Comparison of ENCODE assay signal across 8 cellular contexts in the genomic region with DNA sequence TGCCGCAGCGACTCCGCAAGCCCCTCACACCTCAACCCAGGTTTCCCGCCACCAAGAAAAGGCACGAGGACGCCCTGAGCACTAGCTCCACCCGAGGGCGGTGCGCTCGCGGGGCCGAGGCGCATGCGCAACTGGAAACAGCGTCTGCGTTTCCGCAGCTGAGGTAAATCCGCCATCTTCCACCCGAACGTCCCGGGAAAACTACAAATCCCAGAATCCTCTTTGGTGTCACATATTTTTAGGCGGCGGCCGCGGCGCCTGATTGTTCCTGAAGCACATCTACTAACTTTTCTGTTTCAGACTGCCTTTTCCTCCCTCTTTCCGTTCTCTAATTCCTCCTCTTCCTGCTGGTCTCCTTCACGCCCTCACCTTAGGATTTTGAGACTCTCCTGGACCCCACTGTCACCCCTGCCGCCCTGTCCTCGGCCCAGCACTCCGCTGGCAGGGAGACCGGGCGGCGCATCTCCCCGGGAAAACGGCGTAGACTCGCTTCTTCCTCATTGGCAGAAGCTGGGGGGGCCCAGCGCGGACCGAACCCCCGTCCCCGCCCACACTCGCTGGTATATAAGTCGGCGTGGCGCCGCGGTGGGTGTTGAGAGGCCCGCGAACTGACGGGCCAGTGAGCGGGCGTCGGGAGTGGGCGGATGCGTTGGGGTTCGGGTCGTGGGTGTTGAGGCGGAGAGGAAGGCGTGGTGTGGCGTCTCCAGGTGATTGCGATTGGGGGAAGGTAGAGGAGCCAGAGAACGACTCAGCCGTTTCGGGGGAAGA.
DNase-seq lines count a peak whose midpoint lies in the region; ATAC-seq and TF ChIP-seq lines count a peak whose summit lies in the region.

A gene with protein sequence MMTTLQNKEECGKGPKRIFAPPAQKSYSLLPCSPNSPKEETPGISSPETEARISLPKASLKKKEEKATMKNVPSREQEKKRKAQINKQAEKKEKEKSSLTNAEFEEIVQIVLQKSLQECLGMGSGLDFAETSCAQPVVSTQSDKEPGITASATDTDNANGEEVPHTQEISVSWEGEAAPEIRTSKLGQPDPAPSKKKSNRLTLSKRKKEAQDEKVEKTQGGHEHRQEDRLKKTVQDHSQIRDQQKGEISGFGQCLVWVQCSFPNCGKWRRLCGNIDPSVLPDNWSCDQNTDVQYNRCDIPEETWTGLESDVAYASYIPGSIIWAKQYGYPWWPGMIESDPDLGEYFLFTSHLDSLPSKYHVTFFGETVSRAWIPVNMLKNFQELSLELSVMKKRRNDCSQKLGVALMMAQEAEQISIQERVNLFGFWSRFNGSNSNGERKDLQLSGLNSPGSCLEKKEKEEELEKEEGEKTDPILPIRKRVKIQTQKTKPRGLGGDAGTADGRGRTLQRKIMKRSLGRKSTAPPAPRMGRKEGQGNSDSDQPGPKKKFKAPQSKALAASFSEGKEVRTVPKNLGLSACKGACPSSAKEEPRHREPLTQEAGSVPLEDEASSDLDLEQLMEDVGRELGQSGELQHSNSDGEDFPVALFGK (minus strand): TSS at position 505 of the 768 bp plus-strand sequence. CDS start 8,054 bp downstream, outside the sequence.

- peak within 1 kb of the TSS; percentile 80 for H3K4me3 ChIP-seq in AG09309 (ENCODE audit: control insufficient read depth, low read depth, low read length)

- no peak for TF ChIP-seq CTCF in AG09309 (IDR thresholded peaks at IDR 0.05; ENCODE audit: control insufficient read depth, insufficient read depth, low read depth, low read length, missing control alignments)

- DNase-seq in AG09309 (ENCODE audit: low read depth) (peak; percentile 92), NCI-H446 (lab: John Stamatoyannopoulos, UW) (peak; percentile 82 to 95), cerebellar nuclear complex (lab: John Stamatoyannopoulos, UW) (peak; percentile 83 to 94), islet precursor cell (peak; percentile 97)
- peak; percentile 96 for DNase-seq in activated CD4-positive, CD25-positive, alpha-beta regulatory T cell treated with anti-CD3 and anti-CD28 coated beads, Interleukin-2, amount 50 U/mL, for 72 hours
- DNase-seq in stimulated activated CD4-positive, alpha-beta T cell treated with anti-CD3 and anti-CD28 coated beads, Interleukin-12 subunit alpha, Interleukin-12 subunit beta, amount 100 ng/mL, for 4 hours = peak; percentile 97

- ATAC-seq in GM19035 (IDR thresholded peaks at IDR 0.05; ENCODE audit: unreplicated experiment) (peak; percentile 42), HG03342 (IDR thresholded peaks at IDR 0.05; ENCODE audit: unreplicated experiment) (peak; percentile 39)

Comparison
In these comparisons a context has a peak if more than half of its experiments do, and no peak if none do; other contexts are left out.
1. Peak in every context shown above with its lines: DNase-seq, ATAC-seq and H3K4me3 ChIP-seq.